Comparison of ENCODE assay signal across 28 cellular contexts in genomic region chr9:33633621-33634020, GRCh38.
"Had no signal": no experiment of that assay in that cellular context is flagged by ENCODE, and none has a peak within 500 bp of the region (broad histone marks: within the 10 kb centered on the region; RNA-seq: fewer than 3 reads in every experiment).

No MANE protein-coding gene starts in this region.

- H3K4me3 ChIP-seq: body of pancreas, gastrocnemius medialis, heart left ventricle had no signal

- H3K4me1 ChIP-seq: body of pancreas, foreskin keratinocyte, gastrocnemius medialis, heart left ventricle had no signal

- H3K36me3 ChIP-seq: gastrocnemius medialis, heart left ventricle, WERI-Rb-1 had no signal

- H3K4me3 Mint-ChIP-seq: activated B cell treated with CpG ODN at 0.5 μM for 24 hours; activated CD8-positive, alpha-beta T cell treated with anti-CD3 and anti-CD28 coated beads for 36 hours; activated naive CD8-positive, alpha-beta T cell; activated T-cell treated with anti-CD3 and anti-CD28 coated beads, Interleukin-2, amount 50 U/mL, for 4 hours; activated T-helper 17 cell treated with anti-CD3 and anti-CD28 coated beads, Interleukin-2, amount 50 U/mL, for 72 hours; T-helper 1 cell treated with Interleukin-12 subunit alpha and Interleukin-12 subunit beta and Interleukin-4 antibody, amounts not matched to agents 30 μg/mL and 1 μg/mL, for 36 hours; T-helper 2 cell treated with Interferon-gamma antibody and Interleukin-4, amounts not matched to agents 5 μg/mL and 100 μg/mL, for 36 hours had no signal

- H3K27ac Mint-ChIP-seq: activated B cell treated with CpG ODN at 0.5 μM for 24 hours; activated CD8-positive, alpha-beta T cell treated with anti-CD3 and anti-CD28 coated beads for 36 hours; activated naive CD8-positive, alpha-beta T cell; activated T-helper 17 cell treated with anti-CD3 and anti-CD28 coated beads, Interleukin-2, amount 50 U/mL, for 72 hours; T-helper 1 cell treated with Interleukin-12 subunit alpha and Interleukin-12 subunit beta and Interleukin-4 antibody, amounts not matched to agents 30 μg/mL and 1 μg/mL, for 36 hours; T-helper 2 cell treated with Interferon-gamma antibody and Interleukin-4, amounts not matched to agents 5 μg/mL and 100 μg/mL, for 36 hours had no signal

- H3K9me3 ChIP-seq: body of pancreas, gastrocnemius medialis, heart left ventricle had no signal

- ATAC-seq: activated CD4-positive, CD25-positive, alpha-beta regulatory T cell treated with anti-CD3 and anti-CD28 coated beads, Interleukin-2, amount 50 U/mL, for 24 hours; activated CD8-positive, alpha-beta T cell treated with anti-CD3 and anti-CD28 coated beads for 36 hours; activated T-cell treated with anti-CD3 and anti-CD28 coated beads, Interleukin-2, amount 50 U/mL, for 4 hours; activated T-helper 17 cell treated with anti-CD3 and anti-CD28 coated beads, Interleukin-2, amount 50 U/mL, for 72 hours; body of pancreas; esophagus mucosa; foreskin keratinocyte; gastrocnemius medialis; heart left ventricle had no signal

- H3K36me3 Mint-ChIP-seq: activated naive CD8-positive, alpha-beta T cell had no signal

- H3K27ac ChIP-seq: body of pancreas, foreskin keratinocyte, gastrocnemius medialis, heart left ventricle, WERI-Rb-1 had no signal

- H3K9me3 Mint-ChIP-seq: activated B cell treated with CpG ODN at 0.5 μM for 24 hours; activated CD8-positive, alpha-beta T cell treated with anti-CD3 and anti-CD28 coated beads for 36 hours; activated T-cell treated with anti-CD3 and anti-CD28 coated beads, Interleukin-2, amount 50 U/mL, for 4 hours; activated T-helper 17 cell treated with anti-CD3 and anti-CD28 coated beads, Interleukin-2, amount 50 U/mL, for 72 hours; T-helper 1 cell treated with Interleukin-12 subunit alpha and Interleukin-12 subunit beta and Interleukin-4 antibody, amounts not matched to agents 30 μg/mL and 1 μg/mL, for 36 hours; T-helper 2 cell treated with Interferon-gamma antibody and Interleukin-4, amounts not matched to agents 5 μg/mL and 100 μg/mL, for 36 hours had no signal

- H3K27me3 ChIP-seq: body of pancreas had no signal

- DNase-seq: activated B cell treated with CpG ODN at 0.5 μM for 24 hours; activated CD4-positive, alpha-beta T cell treated with anti-CD3 and anti-CD28 coated beads for 48 hours; activated CD4-positive, alpha-beta T cell treated with anti-CD3 and anti-CD28 coated beads, Interleukin-2, amount 50 U/mL, for 1 hour; activated CD4-positive, alpha-beta T cell treated with anti-CD3 and anti-CD28 coated beads, Interleukin-2, amount 50 U/mL, for 48 hours; activated CD8-positive, alpha-beta memory T cell treated with anti-CD3 and anti-CD28 coated beads for 24 hours; activated CD8-positive, alpha-beta T cell treated with anti-CD3 and anti-CD28 coated beads for 36 hours; activated effector memory CD4-positive, alpha-beta T cell treated with Interleukin-2 at 50 U/mL for 16 hours; activated gamma-delta T cell treated with Interleukin-2 at 50 U/mL for 16 hours; activated naive CD4-positive, alpha-beta T cell treated with anti-CD3 and anti-CD28 coated beads, Interleukin-2, amount 50 U/mL, for 16 hours; activated naive CD4-positive, alpha-beta T cell treated with Interleukin-2 at 50 U/mL for 16 hours; activated T-cell treated with anti-CD3 and anti-CD28 coated beads, Interleukin-2, amount 50 U/mL, for 4 hours; amniotic stem cell; aorta; body of pancreas; caudate nucleus; effector CD8-positive, alpha-beta T cell; foreskin keratinocyte; gastrocnemius medialis; glutamatergic neuron; heart left ventricle; T1000; WERI-Rb-1 had no signal

- H3K4me1 Mint-ChIP-seq: activated B cell treated with CpG ODN at 0.5 μM for 24 hours; activated T-helper 17 cell treated with anti-CD3 and anti-CD28 coated beads, Interleukin-2, amount 50 U/mL, for 72 hours had no signal
